ENCODE assay signal across 8 cellular contexts in the genomic region with DNA sequence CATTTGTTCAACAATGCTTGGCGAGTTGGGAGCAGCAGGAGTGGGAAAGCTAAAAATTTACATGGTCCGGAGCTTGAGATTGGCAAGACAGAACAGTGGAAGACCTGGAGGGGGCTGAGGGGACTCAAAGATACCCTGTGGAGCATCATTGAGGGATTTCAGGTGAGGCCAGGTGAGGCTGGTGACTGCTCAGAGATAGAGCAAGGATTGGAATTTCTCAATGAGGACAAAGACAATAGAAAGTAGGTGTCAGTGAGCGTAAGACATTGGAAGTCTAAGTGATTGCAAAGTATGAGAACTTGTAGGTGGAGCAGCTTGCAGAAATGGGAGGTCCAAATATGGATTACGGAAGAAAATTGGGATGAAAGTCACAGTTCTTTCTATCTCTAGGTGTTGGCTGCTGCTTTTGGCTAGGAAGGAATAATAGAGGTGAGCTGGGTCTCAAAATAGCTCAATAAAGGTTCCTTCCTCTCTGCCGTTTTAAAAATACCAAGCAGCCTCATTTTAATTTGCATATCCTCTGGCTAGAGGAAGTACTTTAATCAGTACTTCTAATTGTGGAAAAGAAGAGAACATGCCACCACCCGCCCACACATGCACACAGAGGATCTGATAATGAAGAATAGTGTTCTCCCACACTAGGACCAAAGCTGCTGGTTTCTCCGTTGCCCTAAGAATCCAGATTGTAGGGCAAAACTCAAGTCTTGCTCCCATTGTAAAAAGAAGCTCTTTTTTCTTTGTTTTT. TPM values are rescaled to one million over a fixed set of nuclear protein-coding genes. Genes with fewer than 3 reads are reported as not detected.
DNase-seq lines count a peak whose midpoint lies in the region; ATAC-seq lines count a peak whose summit lies in the region.

No MANE protein-coding gene starts in this region.

- DNase-seq in activated T-cell treated with anti-CD3 and anti-CD28 coated beads for 24 hours (ENCODE audit: low read depth) (peak; percentile 49), MG63 (no peak), NCI-H82 (lab: John Stamatoyannopoulos, UW) (no peak)
- DNase-seq in activated T-cell treated with anti-CD3 and anti-CD28 coated beads, Interleukin-2, amount 50 U/mL, for 1 hour: no peak
- DNase-seq in activated T-cell treated with anti-CD3 and anti-CD28 coated beads, Interleukin-2, amount 50 U/mL, for 24 hours: no peak
- DNase-seq in stimulated activated CD4-positive, alpha-beta T cell treated with anti-CD3 and anti-CD28 coated beads, TNF-alpha, amount 100 ng/mL, for 24 hours (ENCODE audit: low read depth in 3 of 3): peak in 2 of 3 experiments; percentile 34 to 56

- 0 out of 2 replicates have a peak, but pooled peaks cover 2% of the 10 kb centered on the region for H3K27me3 ChIP-seq in MG63

- ATAC-seq in HG03520 (IDR thresholded peaks at IDR 0.05; ENCODE audit: unreplicated experiment) (peak; percentile 67), HG03097 (IDR thresholded peaks at IDR 0.05; ENCODE audit: low FRiP score, unreplicated experiment) (no peak)

- H3K27me3 Mint-ChIP-seq in activated T-cell treated with anti-CD3 and anti-CD28 coated beads, Interleukin-2, amount 50 U/mL, for 24 hours: no peaks in the 10 kb centered on the region

- H3K36me3 ChIP-seq in MG63: no peaks in the 10 kb centered on the region

- H3K4me3 ChIP-seq in MG63: no peak overlapping the region

- H3K9me3 Mint-ChIP-seq in activated T-cell treated with anti-CD3 and anti-CD28 coated beads, Interleukin-2, amount 50 U/mL, for 24 hours: no peaks in the 10 kb centered on the region

- H3K36me3 Mint-ChIP-seq in activated T-cell treated with anti-CD3 and anti-CD28 coated beads, Interleukin-2, amount 50 U/mL, for 24 hours (ENCODE audit: low read depth): peaks cover 73% of the 10 kb centered on the region

- peak overlapping the region; percentile 19 for H3K4me3 Mint-ChIP-seq in activated T-cell treated with anti-CD3 and anti-CD28 coated beads, Interleukin-2, amount 50 U/mL, for 24 hours

- peaks cover 61% of the 10 kb centered on the region for H3K4me1 Mint-ChIP-seq in activated T-cell treated with anti-CD3 and anti-CD28 coated beads, Interleukin-2, amount 50 U/mL, for 24 hours (ENCODE audit: low read depth)

- no peaks in the 10 kb centered on the region for H3K9me3 ChIP-seq in MG63

- H3K27ac Mint-ChIP-seq in activated T-cell treated with anti-CD3 and anti-CD28 coated beads, Interleukin-2, amount 50 U/mL, for 24 hours: peak overlapping the region; percentile 87

RNA-seq across cellular contexts. Expression of gene SORL1, which starts 42.4 kb away (rescaled TPM):
- 0.59 and 0.69 TPM in 2 replicates for total RNA-seq in MG63 (2014; rRNA removed; shearing (Covaris generic); ENCODE audit: low replicate concordance)

Comparison
In these comparisons a context has a peak if more than half of its experiments do, and no peak if none do; other contexts are left out.
1. DNase-seq: peak in activated T-cell treated with anti-CD3 and anti-CD28 coated beads for 24 hours (single experiment) and stimulated activated CD4-positive, alpha-beta T cell treated with anti-CD3 and anti-CD28 coated beads, TNF-alpha, amount 100 ng/mL, for 24 hours (2 of 3); none in activated T-cell treated with anti-CD3 and anti-CD28 coated beads, Interleukin-2, amount 50 U/mL, for 1 hour (single experiment), activated T-cell treated with anti-CD3 and anti-CD28 coated beads, Interleukin-2, amount 50 U/mL, for 24 hours (single experiment), MG63 (single experiment) and NCI-H82 (single experiment).